In genomic region chr18:54590945-54591344, GRCh38 we compare ENCODE assay signal across 19 cellular contexts. TPM values are rescaled to one million over a fixed set of nuclear protein-coding genes. Genes with fewer than 3 reads are reported as not detected.
DNase-seq lines count a peak whose midpoint lies in the region; ATAC-seq and TF ChIP-seq lines count a peak whose summit lies in the region.
"Had no signal": no experiment of that assay in that cellular context is flagged by ENCODE, and none has a peak within 500 bp of the region (broad histone marks: within the 10 kb centered on the region; RNA-seq: fewer than 3 reads in every experiment).

Gene DYNAP (plus strand): TSS chr18:54591245. CDS start chr18:54591283, 38 bp downstream.

- no peak for TF ChIP-seq CTCF in OCI-LY3 (IDR thresholded peaks at IDR 0.05; ENCODE audit: low read depth, low read length)

- no peaks in the 10 kb centered on the region for H3K79me2 ChIP-seq in OCI-LY3 (ENCODE audit: low read length)

- H3K36me3 ChIP-seq in OCI-LY3 (replicated peaks; ENCODE audit: low read depth, low read length) = no peaks in the 10 kb centered on the region
- H3K36me3 ChIP-seq: BE2C, BLaER1 had no signal

- ATAC-seq in esophagus mucosa = peak; percentile 38

- no peak within 1 kb of the TSS for H3K9ac ChIP-seq in OCI-LY3 (ENCODE audit: low read length)
- H3K9ac ChIP-seq: BLaER1 had no signal

- no peaks in the 10 kb centered on the region for H4K20me1 ChIP-seq in OCI-LY3 (ENCODE audit: insufficient read depth, low read length)
- H4K20me1 ChIP-seq: BLaER1 had no signal

- peaks cover 5% of the 10 kb centered on the region for H3K4me1 ChIP-seq in OCI-LY3 (ENCODE audit: low read length)
- H3K4me1 ChIP-seq: BE2C, BLaER1, Caco-2 had no signal

- no peak within 1 kb of the TSS for H3K27ac ChIP-seq in OCI-LY3 (ENCODE audit: low read length)
- H3K27ac ChIP-seq: BLaER1 had no signal

- H3K4me3 ChIP-seq in OCI-LY3 (ENCODE audit: low read length) = no peak within 1 kb of the TSS
- H3K4me3 ChIP-seq: BLaER1 had no signal

- no peaks in the 10 kb centered on the region for H3K27me3 ChIP-seq in OCI-LY3 (ENCODE audit: low read depth, low read length)
- H3K27me3 ChIP-seq: BE2C, BLaER1 had no signal

- no peaks in the 10 kb centered on the region for H3K9me3 ChIP-seq in OCI-LY3 (ENCODE audit: insufficient read depth, low read length)
- H3K9me3 ChIP-seq: BE2C, BLaER1, Caco-2 had no signal

- H2AFZ ChIP-seq in OCI-LY3 (ENCODE audit: low read depth, low read length) = peak within 1 kb of the TSS; percentile 2; the same call in 1 of the 2 replicates

- peak; percentile 8 to 21 for DNase-seq in Kasumi-1 (lab: John Stamatoyannopoulos, UW)
- DNase-seq in COLO668 (lab: John Stamatoyannopoulos, UW; ENCODE audit: unreplicated experiment) = no peak
- DNase-seq in SKM-1 (lab: John Stamatoyannopoulos, UW; ENCODE audit: unreplicated experiment) = no peak
- no peak for DNase-seq in NCI-H1417 (lab: John Stamatoyannopoulos, UW)
- DNase-seq: 8988T; ACHN; BE2C; C1 segment of cervical spinal cord; Caco-2; Calu3; CD4-positive, alpha-beta memory T cell; CD4-positive, CD25-positive, alpha-beta regulatory T cell; CD8-positive, alpha-beta memory T cell; DMS79 treated with DMSO at 0.1 percent for 48 hours; GF-D8 had no signal

- H3K4me2 ChIP-seq in OCI-LY3 (ENCODE audit: low read length) = no peak within 1 kb of the TSS
- H3K4me2 ChIP-seq: BLaER1 had no signal

RNA-seq across cellular contexts. Expression of gene DYNAP, which starts in this region (rescaled TPM):
- 26.2 TPM for total RNA-seq in esophagus mucosa
- total RNA-seq: A673; Caco-2; Calu3; CD4-positive, alpha-beta memory T cell; CD4-positive, CD25-positive, alpha-beta regulatory T cell; CD8-positive, alpha-beta memory T cell had no signal

Comparison
In these comparisons a context has a peak if more than half of its experiments do, and no peak if none do; other contexts are left out.
1. DNase-seq: peak in Kasumi-1 (2 of 2); none in COLO668 (single experiment), SKM-1 (single experiment) and NCI-H1417 (0 of 3).